ENCODE assay signal across 15 cellular contexts in the genomic region with DNA sequence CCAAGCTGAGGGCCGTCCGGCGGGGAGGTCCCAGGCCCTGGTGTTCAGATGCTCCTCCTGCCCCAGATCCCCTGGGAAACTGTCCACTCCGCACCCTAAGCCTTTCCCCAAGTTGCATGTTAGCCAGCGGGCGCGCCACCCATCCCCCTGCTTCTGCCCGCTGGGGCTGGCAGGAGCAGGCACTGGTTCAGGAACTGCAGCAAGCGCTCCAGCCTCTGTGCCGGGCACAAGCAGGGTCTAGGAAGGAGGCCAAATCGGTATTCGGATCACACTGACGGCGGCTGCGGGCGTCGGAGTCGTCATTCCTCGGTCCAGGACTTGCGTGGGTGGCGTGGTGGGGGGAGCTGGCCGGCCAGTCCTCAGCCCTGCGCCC. TPM values are rescaled to one million over a fixed set of nuclear protein-coding genes. Genes with fewer than 3 reads are reported as not detected.
DNase-seq lines count a peak whose midpoint lies in the region; ATAC-seq and TF ChIP-seq lines count a peak whose summit lies in the region.
"Had no signal": no experiment of that assay in that cellular context is flagged by ENCODE, and none has a peak within 500 bp of the region (broad histone marks: within the 10 kb centered on the region; RNA-seq: fewer than 3 reads in every experiment).

No MANE protein-coding gene starts in this region.

- no peak overlapping the region for H3K4me2 ChIP-seq in H9 (ENCODE audit: insufficient read depth, insufficient read length, low read length)

- no peak overlapping the region for H3K56ac ChIP-seq in H9 (ENCODE audit: insufficient read length, low read depth, low read length)

- no peaks in the 10 kb centered on the region for H3K9me3 ChIP-seq in T-helper 17 cell (ENCODE audit: control insufficient read depth, low read length, poor library complexity, severe bottlenecking)
- H3K9me3 ChIP-seq in thoracic aorta: no peaks in the 10 kb centered on the region
- no peaks in the 10 kb centered on the region for H3K9me3 ChIP-seq in H9 (ENCODE audit: control insufficient read depth, low read depth, low read length)
- H3K9me3 ChIP-seq: colonic mucosa, esophagus muscularis mucosa, neutrophil, thyroid gland had no signal

- no peaks in the 10 kb centered on the region; a peak in 1 of 5 replicates for H3K9me3 Mint-ChIP-seq in H9

- no peaks in the 10 kb centered on the region for H3K36me3 ChIP-seq in thoracic aorta
- H3K36me3 ChIP-seq: colonic mucosa, neutrophil, thyroid gland had no signal

- no peak overlapping the region for H3K4ac ChIP-seq in H9 (ENCODE audit: low read depth, low read length)

- TF ChIP-seq CTCF in coronary artery (IDR thresholded peaks at IDR 0.05) (no peak), thoracic aorta (IDR thresholded peaks at IDR 0.05) (no peak), H9 (conservative IDR thresholded peaks at IDR 0.05) (no peak)

- H3K27me3 Mint-ChIP-seq in T-helper 17 cell (peaks cover 18% of the 10 kb centered on the region), H9 (ENCODE audit: low read depth) (peaks cover 19% of the 10 kb centered on the region)

- H4K20me1 ChIP-seq in H9 (ENCODE audit: control insufficient read depth, insufficient read depth, insufficient read length): peaks cover 2% of the 10 kb centered on the region

- no peak overlapping the region for H3K18ac ChIP-seq in H9 (ENCODE audit: insufficient read length, low read depth, low read length)

- H3K4me1 ChIP-seq in thoracic aorta (ENCODE audit: control insufficient read depth in 1 of 2, low read depth in 2 of 2) (peaks cover 0 to 2% of the 10 kb centered on the region in 2 donors), H9 (ENCODE audit: insufficient read depth, low read length) (no peaks in the 10 kb centered on the region)
- H3K4me1 ChIP-seq: colonic mucosa had no signal

- no peaks in the 10 kb centered on the region for H3K27me3 ChIP-seq in thoracic aorta (replicated peaks; ENCODE audit: insufficient read depth)
- H3K27me3 ChIP-seq in H9 (ENCODE audit: insufficient read depth, low read length): no peaks in the 10 kb centered on the region; the same call in 1 of the 2 replicates
- H3K27me3 ChIP-seq: thyroid gland had no signal

- H3K27ac ChIP-seq in coronary artery (no peak overlapping the region), thoracic aorta (no peak overlapping the region), H9 (ENCODE audit: insufficient read length, low read depth, low read length) (no peak overlapping the region)
- H3K27ac ChIP-seq: colonic mucosa, esophagus muscularis mucosa, neutrophil had no signal

- H3K23ac ChIP-seq in H9 (ENCODE audit: insufficient read length, low read depth, low read length): no peak overlapping the region

- no peak overlapping the region for H3K27ac Mint-ChIP-seq in T-helper 17 cell
- no peak overlapping the region for H3K27ac Mint-ChIP-seq in H9

- H3K4me3 ChIP-seq in coronary artery (no peak overlapping the region), thoracic aorta (peak overlapping the region; percentile 3)
- H3K4me3 ChIP-seq: colonic mucosa, thyroid gland had no signal

- H3K23me2 ChIP-seq in H9 (ENCODE audit: insufficient read length, low read depth, low read length, poor library complexity, severe bottlenecking): peaks cover 6% of the 10 kb centered on the region

- ATAC-seq in T-helper 17 cell (no peak), thoracic aorta (ENCODE audit: insufficient number of reproducible peaks, low FRiP score, low read depth) (no peak)
- ATAC-seq: Panc1 had no signal

- no CpG with 5 or more reads among the region's 23 CpGs for WGBS in H9 (ENCODE audit: extremely low coverage, insufficient read length, low lambda C conversion rate)

- no peak overlapping the region for H4K5ac ChIP-seq in H9 (ENCODE audit: insufficient read length, low read depth, low read length)

- H3K4me3 Mint-ChIP-seq in T-helper 17 cell (peak overlapping the region; percentile 90), H9 (no peak overlapping the region)

- H2BK5ac ChIP-seq in H9 (ENCODE audit: insufficient read length, low read length): no peak overlapping the region

- H2BK20ac ChIP-seq in H9 (ENCODE audit: low read depth, low read length, poor library complexity, severe bottlenecking): no peak overlapping the region

- H2BK12ac ChIP-seq in H9 (ENCODE audit: insufficient read length, low read depth, low read length): no peak overlapping the region

- peaks cover 20% of the 10 kb centered on the region for H3K4me1 Mint-ChIP-seq in T-helper 17 cell
- peaks cover 9% of the 10 kb centered on the region in 2 experiments for H3K4me1 Mint-ChIP-seq in H9

- no peak overlapping the region for H2BK15ac ChIP-seq in H9 (ENCODE audit: low read depth, low read length)

- H4K91ac ChIP-seq in H9 (ENCODE audit: insufficient read length, low read depth, low read length): no peak overlapping the region

- H2AK5ac ChIP-seq in H9 (ENCODE audit: insufficient read length, low read length): no peak overlapping the region

- no peaks in the 10 kb centered on the region for H3K79me1 ChIP-seq in H9 (ENCODE audit: insufficient read depth, low read depth, low read length, poor library complexity, severe bottlenecking)

- H3K36me3 Mint-ChIP-seq in T-helper 17 cell (ENCODE audit: low read depth) (no peaks in the 10 kb centered on the region), H9 (ENCODE audit: insufficient read depth in 1 of 3, low read depth in 3 of 3) (peaks cover 0 to 4% (median 2%) of the 10 kb centered on the region in 3 experiments; a peak in 3 of 7 replicates)

- H3K9ac ChIP-seq in H9 (ENCODE audit: extremely low read depth, insufficient read length, low read length): no peak overlapping the region

- H4K8ac ChIP-seq in H9 (replicated peaks; ENCODE audit: insufficient read length, low read depth, low read length): no peak overlapping the region

- no peaks in the 10 kb centered on the region for H3K79me2 ChIP-seq in H9 (ENCODE audit: insufficient read depth, low read length)

- no peak overlapping the region for H3K14ac ChIP-seq in H9 (ENCODE audit: insufficient read depth, low read length)

- no peak overlapping the region for H3T11ph ChIP-seq in H9 (ENCODE audit: low read length)

- no peak overlapping the region for H2BK120ac ChIP-seq in H9 (ENCODE audit: low read depth, low read length, poor library complexity, severe bottlenecking)

- H2AFZ ChIP-seq in H9 (ENCODE audit: low read length): no peak overlapping the region

- no peak for DNase-seq in T-helper 17 cell
- DNase-seq in coronary artery (ENCODE audit: low spot score): peak; percentile 64
- DNase-seq in mesenteric fat pad (ENCODE audit: low spot score): peak; percentile 75
- no peak for DNase-seq in thoracic aorta (ENCODE audit: low spot score)
- DNase-seq in RPMI8226: no peak
- no peak for DNase-seq in H9
- no peak for DNase-seq in HPDE6-E6E7 (ENCODE audit: extremely low spot score)
- DNase-seq: activated CD4-positive, CD25-positive, alpha-beta regulatory T cell; colonic mucosa; COR-L47; NCI-H2029 had no signal

RNA-seq across cellular contexts. Expression of a gene that starts 53.7 kb away (rescaled TPM):
- total RNA-seq in T-helper 17 cell (10 to 100 TPM; 56.1 to 71.2 TPM), mesenteric fat pad (120 TPM), thoracic aorta (100 to 1,000 TPM; 144 to 156 TPM), H9 (2021) (75.1 and 81.4 TPM in 2 replicates)

Comparison
In these comparisons a context has a peak if more than half of its experiments do, and no peak if none do; other contexts are left out.
1. DNase-seq: peak in coronary artery (single experiment) and mesenteric fat pad (single experiment); none in T-helper 17 cell (0 of 3), thoracic aorta (single experiment), RPMI8226 (single experiment), H9 (single experiment) and HPDE6-E6E7 (single experiment).